Comparison of ENCODE assay signal across 1 cellular context in genomic region chr1:179167955-179168354, GRCh38.
TF ChIP-seq lines count a peak whose summit lies in the region.

No MANE protein-coding gene starts in this region.

TF ChIP-seq in K562, 482 proteins besides CTCF, POLR2A, EP300 and RAD21 (continued from another document):
- 0 out of 2 replicates have a peak, but pooled peaks have one; percentile 18 for TF ChIP-seq MAFG (tag; conservative IDR thresholded peaks at IDR 0.05)
- no peak for TF ChIP-seq RBM22 (IDR thresholded peaks at IDR 0.05; ENCODE audit: low read depth, low read length, poor library complexity, severe bottlenecking)
- TF ChIP-seq ZNF316 (IDR thresholded peaks at IDR 0.05), result peak; percentile 74
- no peak for TF ChIP-seq CBFB (CRISPR knock-in tag; IDR thresholded peaks at IDR 0.05)
- TF ChIP-seq IFI16 (CRISPR knock-in tag; IDR thresholded peaks at IDR 0.05), result no peak
